17 cellular contexts compared by ENCODE assay signal in genomic region chr18:48886520-48887293, GRCh38.
"Had no signal": no experiment of that assay in that cellular context is flagged by ENCODE, and none has a peak within 500 bp of the region (broad histone marks: within the 10 kb centered on the region; RNA-seq: fewer than 3 reads in every experiment).

No MANE protein-coding gene starts in this region.

- H3K4me1 ChIP-seq: breast epithelium had no signal

- H3K27ac Mint-ChIP-seq: activated CD4-positive, alpha-beta memory T cell treated with anti-CD3 and anti-CD28 coated beads for 36 hours; activated CD4-positive, alpha-beta T cell treated with anti-CD3 and anti-CD28 coated beads for 36 hours; activated T-cell treated with anti-CD3 and anti-CD28 coated beads, Interleukin-2, amount 50 U/mL, for 24 hours; memory B cell; T-helper 2 cell treated with Interferon-gamma antibody and Interleukin-4, amounts not matched to agents 5 μg/mL and 100 μg/mL, for 36 hours had no signal

- DNase-seq: activated CD4-positive, alpha-beta memory T cell treated with anti-CD3 and anti-CD28 coated beads for 36 hours; activated CD4-positive, alpha-beta T cell treated with anti-CD3 and anti-CD28 coated beads for 36 hours; activated T-cell treated with anti-CD3 and anti-CD28 coated beads, Interleukin-2, amount 50 U/mL, for 24 hours; hippocampal formation; natural killer cell; stimulated activated CD4-positive, alpha-beta T cell treated with anti-CD3 and anti-CD28 coated beads, Interleukin-1b, Interleukin-23, amount 100 ng/mL, for 48 hours; substantia nigra; SW 1271; transverse colon had no signal

- H3K36me3 Mint-ChIP-seq: activated CD4-positive, alpha-beta memory T cell treated with anti-CD3 and anti-CD28 coated beads for 36 hours; memory B cell; natural killer cell had no signal

- H3K36me3 ChIP-seq: ascending aorta, breast epithelium, esophagus muscularis mucosa, left lung, SJSA1, transverse colon had no signal

- H3K27ac ChIP-seq: ascending aorta, breast epithelium, esophagus muscularis mucosa, left lung, SJSA1, transverse colon had no signal

- H3K9me3 Mint-ChIP-seq: activated CD4-positive, alpha-beta memory T cell treated with anti-CD3 and anti-CD28 coated beads for 36 hours; activated T-cell treated with anti-CD3 and anti-CD28 coated beads, Interleukin-2, amount 50 U/mL, for 24 hours; memory B cell; natural killer cell; T-helper 2 cell treated with Interferon-gamma antibody and Interleukin-4, amounts not matched to agents 5 μg/mL and 100 μg/mL, for 36 hours had no signal

- H3K27me3 ChIP-seq: ascending aorta, breast epithelium, esophagus muscularis mucosa, left lung, SJSA1, transverse colon had no signal

- H3K9me3 ChIP-seq: ascending aorta, breast epithelium, esophagus muscularis mucosa, left lung, SJSA1, transverse colon had no signal

- H3K27me3 Mint-ChIP-seq: activated CD4-positive, alpha-beta memory T cell treated with anti-CD3 and anti-CD28 coated beads for 36 hours; activated CD4-positive, alpha-beta T cell treated with anti-CD3 and anti-CD28 coated beads for 36 hours; activated T-cell treated with anti-CD3 and anti-CD28 coated beads, Interleukin-2, amount 50 U/mL, for 24 hours; memory B cell had no signal

- ATAC-seq: activated CD4-positive, alpha-beta T cell treated with anti-CD3 and anti-CD28 coated beads for 36 hours; left lung; natural killer cell; sciatic nerve had no signal

- H3K4me3 Mint-ChIP-seq: activated CD4-positive, alpha-beta memory T cell treated with anti-CD3 and anti-CD28 coated beads for 36 hours; activated CD4-positive, alpha-beta T cell treated with anti-CD3 and anti-CD28 coated beads for 36 hours; activated T-cell treated with anti-CD3 and anti-CD28 coated beads, Interleukin-2, amount 50 U/mL, for 24 hours; memory B cell; natural killer cell; T-helper 2 cell treated with Interferon-gamma antibody and Interleukin-4, amounts not matched to agents 5 μg/mL and 100 μg/mL, for 36 hours had no signal

- H3K4me1 Mint-ChIP-seq: activated CD4-positive, alpha-beta T cell treated with anti-CD3 and anti-CD28 coated beads for 36 hours; memory B cell had no signal

- H3K4me3 ChIP-seq: ascending aorta, breast epithelium, esophagus muscularis mucosa, left lung, SJSA1, transverse colon had no signal
